In the genomic region with DNA sequence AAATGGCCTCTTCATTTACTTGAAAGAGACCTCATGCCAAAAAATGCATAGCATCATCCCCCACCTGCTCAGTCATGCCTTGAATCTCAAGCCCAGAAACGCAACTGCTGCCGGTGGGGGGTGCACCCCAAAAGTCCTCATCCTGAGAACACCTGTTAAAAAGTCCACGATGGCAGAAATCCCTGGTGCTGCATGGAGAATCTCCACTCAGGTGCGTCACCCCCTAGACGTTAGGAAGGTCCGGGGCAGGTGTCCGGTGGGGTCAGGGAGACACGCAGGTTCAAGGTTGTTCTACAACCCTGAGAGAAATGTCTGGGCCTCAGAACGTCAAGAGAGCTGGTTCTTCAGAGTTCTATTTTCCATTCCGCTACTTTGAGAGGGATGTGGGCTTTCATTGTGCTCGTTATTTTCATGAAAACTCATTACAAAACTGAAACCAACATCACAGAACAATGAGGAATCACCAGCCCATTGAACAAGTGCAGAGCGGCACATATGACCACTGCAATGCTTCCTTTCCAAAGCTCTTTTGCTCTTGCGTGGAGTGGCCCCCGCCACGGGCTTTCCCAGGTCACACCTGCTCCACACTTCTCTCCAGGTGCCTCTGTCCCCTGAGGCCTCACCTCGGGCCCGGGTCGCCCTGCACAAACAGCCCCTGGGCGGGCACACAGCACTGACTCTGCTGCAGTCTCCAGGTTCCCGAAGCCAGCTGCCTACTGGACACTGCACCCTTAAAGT, we compare ENCODE assay signal across 8 cellular contexts.
DNase-seq lines count a peak whose midpoint lies in the region; ATAC-seq lines count a peak whose summit lies in the region.

No MANE protein-coding gene starts in this region.

- H3K4me1 Mint-ChIP-seq in activated CD4-positive, alpha-beta T cell treated with anti-CD3 and anti-CD28 coated beads, Interleukin-2, amount 10 ng/mL, durations not matched to agents 7 days and 5 days, result peaks cover 62% of the 10 kb centered on the region

- peaks cover 10% of the 10 kb centered on the region for H3K9me3 Mint-ChIP-seq in activated CD4-positive, alpha-beta T cell treated with anti-CD3 and anti-CD28 coated beads, Interleukin-2, amount 10 ng/mL, durations not matched to agents 7 days and 5 days

- peaks cover 9% of the 10 kb centered on the region for H3K36me3 Mint-ChIP-seq in activated CD4-positive, alpha-beta T cell treated with anti-CD3 and anti-CD28 coated beads, Interleukin-2, amount 10 ng/mL, durations not matched to agents 7 days and 5 days (ENCODE audit: low read depth)

- POLR2A ChIA-PET in activated CD4-positive, alpha-beta T cell treated with anti-CD3 and anti-CD28 coated beads, Interleukin-2, amount 10 ng/mL, durations not matched to agents 7 days and 5 days (lab: Charles Lee), result interaction anchor here (1.0 to 1.6 kb wide), 4 partner anchors 52 to 427 kb away, joined by 3 to 7 read pairs (median 3); no protein-coding TSS in a partner anchor

- peak; percentile 12 to 31 for DNase-seq in activated CD4-positive, alpha-beta T cell treated with anti-CD3 and anti-CD28 coated beads for 24 hours (ENCODE audit: low read depth in 2 of 2)
- DNase-seq in activated CD4-positive, alpha-beta T cell treated with anti-CD3 and anti-CD28 coated beads for 1 hour, result no peak
- DNase-seq in activated CD4-positive, alpha-beta T cell treated with anti-CD3 and anti-CD28 coated beads, Interleukin-2, amount 10 ng/mL, durations not matched to agents 7 days and 5 days, result peak; percentile 64
- DNase-seq in germinal center (ENCODE audit: low spot score) (peak; percentile 66), DMS53 treated with DMSO at 0.1 percent for 48 hours (lab: John Stamatoyannopoulos, UW; ENCODE audit: unreplicated experiment) (no peak), GF-D8 (lab: John Stamatoyannopoulos, UW) (no peak)
- DNase-seq in stimulated activated CD4-positive, alpha-beta T cell treated with anti-CD3 and anti-CD28 coated beads, Interleukin-1b, Interleukin-23, amount 100 ng/mL, for 48 hours, result peak; percentile 50

- H3K27me3 Mint-ChIP-seq in activated CD4-positive, alpha-beta T cell treated with anti-CD3 and anti-CD28 coated beads, Interleukin-2, amount 10 ng/mL, durations not matched to agents 7 days and 5 days, result no peaks in the 10 kb centered on the region

- H3K4me3 Mint-ChIP-seq in activated CD4-positive, alpha-beta T cell treated with anti-CD3 and anti-CD28 coated beads, Interleukin-2, amount 10 ng/mL, durations not matched to agents 7 days and 5 days, result peak overlapping the region; percentile 8

- peak; percentile 73 for ATAC-seq in HG03060 (IDR thresholded peaks at IDR 0.05; ENCODE audit: low read depth, unreplicated experiment)

- CTCF ChIA-PET in activated CD4-positive, alpha-beta T cell treated with anti-CD3 and anti-CD28 coated beads, Interleukin-2, amount 10 ng/mL, durations not matched to agents 7 days and 5 days (lab: Charles Lee), result interaction anchor here (0.6 to 2.1 kb wide), 14 partner anchors 10 to 675 kb away, joined by 3 to 6 read pairs (median 4); no protein-coding TSS in a partner anchor

- H3K27ac Mint-ChIP-seq in activated CD4-positive, alpha-beta T cell treated with anti-CD3 and anti-CD28 coated beads, Interleukin-2, amount 10 ng/mL, durations not matched to agents 7 days and 5 days, result peak overlapping the region; percentile 94

Comparison
In these comparisons a context has a peak if more than half of its experiments do, and no peak if none do; other contexts are left out.
1. DNase-seq: peak in activated CD4-positive, alpha-beta T cell treated with anti-CD3 and anti-CD28 coated beads for 24 hours (2 of 2), activated CD4-positive, alpha-beta T cell treated with anti-CD3 and anti-CD28 coated beads, Interleukin-2, amount 10 ng/mL, durations not matched to agents 7 days and 5 days (single experiment), germinal center (single experiment) and stimulated activated CD4-positive, alpha-beta T cell treated with anti-CD3 and anti-CD28 coated beads, Interleukin-1b, Interleukin-23, amount 100 ng/mL, for 48 hours (single experiment); none in activated CD4-positive, alpha-beta T cell treated with anti-CD3 and anti-CD28 coated beads for 1 hour (single experiment), DMS53 treated with DMSO at 0.1 percent for 48 hours (single experiment) and GF-D8 (single experiment).